18 cellular contexts compared by ENCODE assay signal in the genomic region with DNA sequence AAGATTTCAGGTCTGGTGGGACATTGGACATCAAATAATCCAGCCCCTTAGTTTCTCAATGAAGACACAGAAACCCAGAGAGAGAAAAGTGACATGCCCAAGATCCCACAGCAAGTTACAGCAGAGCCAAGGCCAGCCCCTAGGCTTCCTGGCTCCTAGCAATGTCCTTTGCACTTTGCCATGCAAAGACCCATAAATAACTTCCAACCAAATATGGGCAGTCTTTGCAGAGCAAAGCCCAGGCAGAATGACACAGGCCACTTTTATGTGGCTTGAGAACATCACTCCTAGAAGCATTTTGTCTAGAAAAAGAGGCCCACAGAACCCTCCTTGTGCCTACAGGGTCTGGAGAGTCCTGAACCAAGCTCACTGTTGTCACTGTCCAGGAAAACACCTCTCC.
A peak's percentile ranks its signal among the peaks of the same experiment; 100 is the strongest.
DNase-seq lines count a peak whose midpoint lies in the region; ATAC-seq, FAIRE-seq and TF ChIP-seq lines count a peak whose summit lies in the region.
"Had no signal": no experiment of that assay in that cellular context is flagged by ENCODE, and none has a peak within 500 bp of the region (broad histone marks: within the 10 kb centered on the region; RNA-seq: fewer than 3 reads in every experiment).

No MANE protein-coding gene starts in this region.

- no peak overlapping the region for H2AFZ ChIP-seq in astrocyte (ENCODE audit: low read depth, low read length)
- no peak overlapping the region for H2AFZ ChIP-seq in mesenchymal stem cell (ENCODE audit: low read depth, low read length)
- H2AFZ ChIP-seq: GM23338 had no signal

- no peak overlapping the region for H2BK12ac ChIP-seq in mesenchymal stem cell (ENCODE audit: low read length in 2 of 2)

- H3K4me1 ChIP-seq in astrocyte (ENCODE audit: insufficient read depth, low read length) = peaks cover 23% of the 10 kb centered on the region
- H3K4me1 ChIP-seq in mesenchymal stem cell (ENCODE audit: control insufficient read depth, insufficient read depth, low read depth, low read length) = peaks cover 19% of the 10 kb centered on the region
- no peaks in the 10 kb centered on the region for H3K4me1 ChIP-seq in effector memory CD4-positive, alpha-beta T cell (ENCODE audit: control insufficient read depth, insufficient read depth, low read length, poor library complexity, severe bottlenecking)

- no peaks in the 10 kb centered on the region for H4K20me1 ChIP-seq in astrocyte (ENCODE audit: insufficient read depth, low read length)

- FAIRE-seq in astrocyte (lab: Jason Lieb, UNC) = peak; percentile 74
- FAIRE-seq: G401.6, GM12892, GM19239 had no signal

- ATAC-seq in HG03095 (IDR thresholded peaks at IDR 0.05; ENCODE audit: unreplicated experiment) = no peak
- no peak for ATAC-seq in T-helper 17 cell
- ATAC-seq: GM23338, HCT116 had no signal

- H3K4me2 ChIP-seq in astrocyte (ENCODE audit: low read length) = no peak overlapping the region
- H3K4me2 ChIP-seq in mesenchymal stem cell (ENCODE audit: low read length, poor library complexity, severe bottlenecking) = no peak overlapping the region
- H3K4me2 ChIP-seq: GM23338 had no signal

- H3K14ac ChIP-seq in mesenchymal stem cell (ENCODE audit: low read length in 2 of 2) = no peak overlapping the region

- no peak overlapping the region for H4K91ac ChIP-seq in mesenchymal stem cell (ENCODE audit: low read length)

- no peaks in the 10 kb centered on the region for H3K79me1 ChIP-seq in mesenchymal stem cell (replicated peaks; ENCODE audit: low read length, poor library complexity, severe bottlenecking)

- no peak overlapping the region for H4K8ac ChIP-seq in mesenchymal stem cell (ENCODE audit: low read length)

- H2BK15ac ChIP-seq in mesenchymal stem cell (ENCODE audit: low read depth, poor library complexity, severe bottlenecking) = no peak overlapping the region

- H3K27me3 Mint-ChIP-seq in astrocyte (ENCODE audit: low read depth, unreplicated experiment) (peaks cover 4% of the 10 kb centered on the region), T-helper 17 cell (no peaks in the 10 kb centered on the region)
- H3K27me3 Mint-ChIP-seq: CD4-positive, alpha-beta memory T cell had no signal

- no peak for DNase-seq in astrocyte (ENCODE audit: low read depth)
- peak; percentile 60 for DNase-seq in islet precursor cell
- no peak for DNase-seq in mesenchymal stem cell
- no peak for DNase-seq in T-helper 17 cell
- DNase-seq in effector memory CD4-positive, alpha-beta T cell = no peak
- DNase-seq: C1 segment of cervical spinal cord; Calu3; CD4-positive, alpha-beta memory T cell; COR-L47; DMS53; DMS79 treated with DMSO at 0.1 percent for 48 hours; H9 had no signal

- no peak overlapping the region for H3K27ac ChIP-seq in astrocyte (ENCODE audit: low read depth, low read length)
- no peak overlapping the region for H3K27ac ChIP-seq in mesenchymal stem cell (ENCODE audit: low read length, poor library complexity, severe bottlenecking)
- no peak overlapping the region for H3K27ac ChIP-seq in effector memory CD4-positive, alpha-beta T cell (ENCODE audit: insufficient read depth, low read length, poor library complexity, severe bottlenecking)

- H3K4me3 Mint-ChIP-seq in astrocyte (ENCODE audit: unreplicated experiment) = no peak overlapping the region
- H3K4me3 Mint-ChIP-seq in T-helper 17 cell = no peak overlapping the region
- H3K4me3 Mint-ChIP-seq: CD4-positive, alpha-beta memory T cell; GM23338; H9 had no signal

- H3K4me1 Mint-ChIP-seq in astrocyte (ENCODE audit: low read depth, unreplicated experiment) = peaks cover 24% of the 10 kb centered on the region
- H3K4me1 Mint-ChIP-seq in T-helper 17 cell = peaks cover 3% of the 10 kb centered on the region
- H3K4me1 Mint-ChIP-seq: CD4-positive, alpha-beta memory T cell had no signal

- peaks cover 4% of the 10 kb centered on the region for H3K9me3 Mint-ChIP-seq in astrocyte (ENCODE audit: unreplicated experiment)
- H3K9me3 Mint-ChIP-seq: CD4-positive, alpha-beta memory T cell; GM23338 had no signal

- no peak overlapping the region for H3K4ac ChIP-seq in mesenchymal stem cell (ENCODE audit: low read depth in 1 of 2, low read length in 2 of 2)

- H3K27me3 ChIP-seq in astrocyte (ENCODE audit: insufficient read depth, low read length) = no peaks in the 10 kb centered on the region
- H3K27me3 ChIP-seq in mesenchymal stem cell (ENCODE audit: control insufficient read depth in 1 of 2, insufficient read depth in 1 of 2, low read length in 2 of 2) = peaks cover 0 to 71% of the 10 kb centered on the region in 2 experiments
- no peaks in the 10 kb centered on the region for H3K27me3 ChIP-seq in effector memory CD4-positive, alpha-beta T cell (replicated peaks; ENCODE audit: control insufficient read depth, insufficient read depth, low read length, poor library complexity, severe bottlenecking)

- no peak overlapping the region for H3K18ac ChIP-seq in mesenchymal stem cell (ENCODE audit: low read depth in 1 of 2, low read length in 2 of 2)

- TF ChIP-seq CTCF in astrocyte (IDR thresholded peaks at IDR 0.05; ENCODE audit: insufficient read depth, low read depth, low read length) = no peak

- peak overlapping the region; percentile 44 for H2BK5ac ChIP-seq in mesenchymal stem cell (ENCODE audit: low read depth, low read length, poor library complexity, severe bottlenecking)

- H3K27ac Mint-ChIP-seq in astrocyte (ENCODE audit: unreplicated experiment) (no peak overlapping the region), T-helper 17 cell (no peak overlapping the region)
- H3K27ac Mint-ChIP-seq: CD4-positive, alpha-beta memory T cell; GM23338; H9 had no signal

- H3K4me3 ChIP-seq in astrocyte (ENCODE audit: insufficient read depth, low read depth, low read length) = no peak overlapping the region
- H3K4me3 ChIP-seq in mesenchymal stem cell (ENCODE audit: insufficient read depth in 1 of 2, low read depth in 1 of 2, low read length in 2 of 2) = no peak overlapping the region
- H3K4me3 ChIP-seq in effector memory CD4-positive, alpha-beta T cell (ENCODE audit: insufficient read depth, low read depth, low read length, poor library complexity, severe bottlenecking) = no peak overlapping the region
- H3K4me3 ChIP-seq: GM23338 had no signal

- H2BK120ac ChIP-seq in mesenchymal stem cell (ENCODE audit: low read depth, low read length) = no peak overlapping the region

- H3K36me3 Mint-ChIP-seq in astrocyte (ENCODE audit: low read depth, unreplicated experiment) (no peaks in the 10 kb centered on the region), T-helper 17 cell (ENCODE audit: low read depth) (no peaks in the 10 kb centered on the region)
- H3K36me3 Mint-ChIP-seq: CD4-positive, alpha-beta memory T cell had no signal

- H3K36me3 ChIP-seq in astrocyte (ENCODE audit: insufficient read depth, low read length) = no peaks in the 10 kb centered on the region
- H3K36me3 ChIP-seq in mesenchymal stem cell (ENCODE audit: control insufficient read depth in 1 of 2, insufficient read depth in 2 of 2, low read depth in 1 of 2, low read length in 2 of 2) = no peaks in the 10 kb centered on the region
- no peaks in the 10 kb centered on the region for H3K36me3 ChIP-seq in effector memory CD4-positive, alpha-beta T cell (ENCODE audit: control insufficient read depth, insufficient read depth, low read length)

- no peak overlapping the region for H3K9ac ChIP-seq in astrocyte (ENCODE audit: low read length)
- H3K9ac ChIP-seq in mesenchymal stem cell (ENCODE audit: low read length) = no peak overlapping the region

- H3K9me3 ChIP-seq in astrocyte (ENCODE audit: insufficient read depth, low read depth, low read length) (no peaks in the 10 kb centered on the region), mesenchymal stem cell (ENCODE audit: control insufficient read depth, low read length) (no peaks in the 10 kb centered on the region), T-helper 17 cell (ENCODE audit: control insufficient read depth, low read length, poor library complexity, severe bottlenecking) (no peaks in the 10 kb centered on the region)
- no peaks in the 10 kb centered on the region for H3K9me3 ChIP-seq in effector memory CD4-positive, alpha-beta T cell (ENCODE audit: control insufficient read depth, low read length)

- no peaks in the 10 kb centered on the region for H3K79me2 ChIP-seq in astrocyte (ENCODE audit: insufficient read depth, low read length)

- peak overlapping the region; percentile 91 for H2AK5ac ChIP-seq in mesenchymal stem cell (ENCODE audit: low read length, severe bottlenecking)

- H3K23ac ChIP-seq in mesenchymal stem cell (ENCODE audit: low read length in 2 of 2) = no peak overlapping the region
